Comparison of ENCODE assay signal across 28 cellular contexts in genomic region chr2:216375288-216375687, GRCh38. TPM values are rescaled to one million over a fixed set of nuclear protein-coding genes. Genes with fewer than 3 reads are reported as not detected.
"Had no signal": no experiment of that assay in that cellular context is flagged by ENCODE, and none has a peak within 500 bp of the region (broad histone marks: within the 10 kb centered on the region; RNA-seq: fewer than 3 reads in every experiment).

No MANE protein-coding gene starts in this region.

- H3K27ac Mint-ChIP-seq: activated CD4-positive, alpha-beta memory T cell treated with anti-CD3 and anti-CD28 coated beads, Interleukin-2, amount 10 ng/mL, durations not matched to agents 7 days and 5 days; activated CD4-positive, alpha-beta T cell treated with anti-CD3 and anti-CD28 coated beads, Interleukin-2, amount 10 ng/mL, durations not matched to agents 7 days and 5 days; activated naive CD8-positive, alpha-beta T cell treated with anti-CD3 and anti-CD28 coated beads for 36 hours; activated naive CD8-positive, alpha-beta T cell treated with anti-CD3 and anti-CD28 coated beads, Interleukin-2, amount 50 U/mL, for 24 hours; activated T-cell treated with anti-CD3 and anti-CD28 coated beads, Interleukin-2, amount 50 U/mL, for 24 hours; activated T-cell treated with anti-CD3 and anti-CD28 coated beads, Interleukin-2, amount 50 U/mL, for 72 hours; effector memory CD8-positive, alpha-beta T cell had no signal

- H3K4me3 Mint-ChIP-seq: activated CD4-positive, alpha-beta memory T cell treated with anti-CD3 and anti-CD28 coated beads, Interleukin-2, amount 10 ng/mL, durations not matched to agents 7 days and 5 days; activated CD4-positive, alpha-beta T cell treated with anti-CD3 and anti-CD28 coated beads, Interleukin-2, amount 10 ng/mL, durations not matched to agents 7 days and 5 days; activated naive CD8-positive, alpha-beta T cell treated with anti-CD3 and anti-CD28 coated beads for 36 hours; activated naive CD8-positive, alpha-beta T cell treated with anti-CD3 and anti-CD28 coated beads, Interleukin-2, amount 50 U/mL, for 24 hours; activated T-cell treated with anti-CD3 and anti-CD28 coated beads, Interleukin-2, amount 50 U/mL, for 24 hours; activated T-cell treated with anti-CD3 and anti-CD28 coated beads, Interleukin-2, amount 50 U/mL, for 72 hours; effector memory CD8-positive, alpha-beta T cell had no signal

- H3K36me3 ChIP-seq: adrenal gland, esophagus muscularis mucosa had no signal

- H3K27ac ChIP-seq: adrenal gland, body of pancreas, esophagus muscularis mucosa had no signal

- DNase-seq: activated CD4-positive, alpha-beta memory T cell treated with anti-CD3 and anti-CD28 coated beads, Interleukin-2, amount 10 ng/mL, durations not matched to agents 7 days and 5 days; activated CD4-positive, alpha-beta T cell treated with anti-CD3 and anti-CD28 coated beads for 1 hour; activated CD4-positive, alpha-beta T cell treated with anti-CD3 and anti-CD28 coated beads for 4 hours; activated CD4-positive, alpha-beta T cell treated with anti-CD3 and anti-CD28 coated beads, Interleukin-2, amount 10 ng/mL, durations not matched to agents 7 days and 5 days; activated CD4-positive, alpha-beta T cell treated with anti-CD3 and anti-CD28 coated beads, Interleukin-2, amount 50 U/mL, for 4 hours; activated CD8-positive, alpha-beta memory T cell treated with anti-CD3 and anti-CD28 coated beads, Interleukin-2, amount 50 U/mL, for 48 hours; activated gamma-delta T cell; activated naive CD4-positive, alpha-beta T cell treated with anti-CD3 and anti-CD28 coated beads, Interleukin-2, amount 50 U/mL, for 16 hours; activated naive CD4-positive, alpha-beta T cell treated with Interleukin-2 at 50 U/mL for 16 hours; activated naive CD8-positive, alpha-beta T cell treated with anti-CD3 and anti-CD28 coated beads for 36 hours; activated naive CD8-positive, alpha-beta T cell treated with anti-CD3 and anti-CD28 coated beads, Interleukin-2, amount 50 U/mL, for 24 hours; activated T-cell treated with anti-CD3 and anti-CD28 coated beads for 4 hours; activated T-cell treated with anti-CD3 and anti-CD28 coated beads, Interleukin-2, amount 50 U/mL, for 24 hours; activated T-cell treated with anti-CD3 and anti-CD28 coated beads, Interleukin-2, amount 50 U/mL, for 72 hours; adrenal gland; amygdala; aorta; body of pancreas; cortex of kidney; dermis blood vessel endothelial cell; effector CD4-positive, alpha-beta T cell; effector memory CD8-positive, alpha-beta T cell; erythroblast; foreskin fibroblast; head of caudate nucleus; T-helper 2 cell had no signal

- H3K9me3 Mint-ChIP-seq: activated CD4-positive, alpha-beta memory T cell treated with anti-CD3 and anti-CD28 coated beads, Interleukin-2, amount 10 ng/mL, durations not matched to agents 7 days and 5 days; activated CD4-positive, alpha-beta T cell treated with anti-CD3 and anti-CD28 coated beads, Interleukin-2, amount 10 ng/mL, durations not matched to agents 7 days and 5 days; activated naive CD8-positive, alpha-beta T cell treated with anti-CD3 and anti-CD28 coated beads, Interleukin-2, amount 50 U/mL, for 24 hours; activated T-cell treated with anti-CD3 and anti-CD28 coated beads, Interleukin-2, amount 50 U/mL, for 24 hours had no signal

- H3K4me3 ChIP-seq: adrenal gland, body of pancreas, esophagus muscularis mucosa had no signal

- ATAC-seq: activated naive CD8-positive, alpha-beta T cell treated with anti-CD3 and anti-CD28 coated beads, Interleukin-2, amount 50 U/mL, for 24 hours; activated T-cell treated with anti-CD3 and anti-CD28 coated beads, Interleukin-2, amount 50 U/mL, for 72 hours; body of pancreas; effector memory CD8-positive, alpha-beta T cell had no signal

- H3K9me3 ChIP-seq: adrenal gland, body of pancreas, esophagus muscularis mucosa had no signal

- H3K36me3 Mint-ChIP-seq: activated naive CD8-positive, alpha-beta T cell treated with anti-CD3 and anti-CD28 coated beads for 36 hours had no signal

RNA-seq across cellular contexts. Expression of gene MARCHF4, which starts 3.0 kb away (rescaled TPM):
- total RNA-seq: activated CD4-positive, alpha-beta memory T cell treated with anti-CD3 and anti-CD28 coated beads, Interleukin-2, amount 10 ng/mL, durations not matched to agents 7 days and 5 days; activated CD4-positive, alpha-beta T cell treated with anti-CD3 and anti-CD28 coated beads, Interleukin-2, amount 10 ng/mL, durations not matched to agents 7 days and 5 days; activated naive CD8-positive, alpha-beta T cell treated with anti-CD3 and anti-CD28 coated beads for 36 hours; activated T-cell treated with anti-CD3 and anti-CD28 coated beads, Interleukin-2, amount 50 U/mL, for 72 hours; esophagus muscularis mucosa; T-helper 1 cell treated with Interleukin-12 subunit alpha and Interleukin-12 subunit beta and Interleukin-4 antibody, amounts not matched to agents 30 ng/mL and 1 ng/mL, for 36 hours had no signal
